16 cellular contexts compared by ENCODE assay signal in genomic region chr15:70060214-70061085, GRCh38.
"Had no signal": no experiment of that assay in that cellular context is flagged by ENCODE, and none has a peak within 500 bp of the region (broad histone marks: within the 10 kb centered on the region; RNA-seq: fewer than 3 reads in every experiment).

No MANE protein-coding gene starts in this region.

- H3K27me3 ChIP-seq: adrenal gland, gastroesophageal sphincter, tibial nerve, vagina had no signal

- H3K4me3 Mint-ChIP-seq: activated CD8-positive, alpha-beta memory T cell treated with anti-CD3 and anti-CD28 coated beads, Interleukin-2, amount 10 ng/mL, durations not matched to agents 7 days and 5 days; activated T-cell treated with anti-CD3 and anti-CD28 coated beads, Interleukin-2, amount 50 U/mL, for 4 hours; stimulated activated naive B cell treated with anti-CD40 and anti-IgM and Interleukin-4, amounts not matched to agents 10 μg/mL and 1 μg/mL and 100 μg/mL, for 72 hours had no signal

- H3K4me3 ChIP-seq: adrenal gland, gastroesophageal sphincter, skin epidermis, tibial nerve, vagina had no signal

- H3K9me3 ChIP-seq: adrenal gland, gastroesophageal sphincter, tibial nerve, vagina had no signal

- H3K27ac ChIP-seq: epithelial cell of prostate, gastroesophageal sphincter, skin epidermis, vagina had no signal

- H3K9me3 Mint-ChIP-seq: activated T-cell treated with anti-CD3 and anti-CD28 coated beads, Interleukin-2, amount 50 U/mL, for 4 hours; naive thymus-derived CD8-positive, alpha-beta T cell; stimulated activated naive B cell treated with anti-CD40 and anti-IgM and Interleukin-4, amounts not matched to agents 10 μg/mL and 1 μg/mL and 100 μg/mL, for 72 hours had no signal

- ATAC-seq: activated CD4-positive, CD25-positive, alpha-beta regulatory T cell treated with anti-CD3 and anti-CD28 coated beads, Interleukin-2, amount 50 U/mL, for 24 hours; activated CD8-positive, alpha-beta memory T cell treated with anti-CD3 and anti-CD28 coated beads, Interleukin-2, amount 10 ng/mL, durations not matched to agents 7 days and 5 days; activated T-cell treated with anti-CD3 and anti-CD28 coated beads, Interleukin-2, amount 50 U/mL, for 4 hours; gastroesophageal sphincter; naive thymus-derived CD8-positive, alpha-beta T cell; stimulated activated naive B cell treated with anti-CD40 and anti-IgM and Interleukin-4, amounts not matched to agents 10 μg/mL and 1 μg/mL and 100 μg/mL, for 72 hours had no signal

- H3K4me1 Mint-ChIP-seq: activated CD8-positive, alpha-beta memory T cell treated with anti-CD3 and anti-CD28 coated beads, Interleukin-2, amount 10 ng/mL, durations not matched to agents 7 days and 5 days; naive thymus-derived CD8-positive, alpha-beta T cell; stimulated activated naive B cell treated with anti-CD40 and anti-IgM and Interleukin-4, amounts not matched to agents 10 μg/mL and 1 μg/mL and 100 μg/mL, for 72 hours had no signal

- H3K27me3 Mint-ChIP-seq: activated CD8-positive, alpha-beta memory T cell treated with anti-CD3 and anti-CD28 coated beads, Interleukin-2, amount 10 ng/mL, durations not matched to agents 7 days and 5 days; naive thymus-derived CD8-positive, alpha-beta T cell; stimulated activated naive B cell treated with anti-CD40 and anti-IgM and Interleukin-4, amounts not matched to agents 10 μg/mL and 1 μg/mL and 100 μg/mL, for 72 hours had no signal

- H3K27ac Mint-ChIP-seq: activated CD8-positive, alpha-beta memory T cell treated with anti-CD3 and anti-CD28 coated beads, Interleukin-2, amount 10 ng/mL, durations not matched to agents 7 days and 5 days had no signal

- DNase-seq: activated CD4-positive, alpha-beta T cell treated with anti-CD3 and anti-CD28 coated beads, Interleukin-2, amount 50 U/mL, for 48 hours; activated CD8-positive, alpha-beta memory T cell treated with anti-CD3 and anti-CD28 coated beads, Interleukin-2, amount 10 ng/mL, durations not matched to agents 7 days and 5 days; activated T-cell treated with anti-CD3 and anti-CD28 coated beads, Interleukin-2, amount 50 U/mL, for 4 hours; central memory CD4-positive, alpha-beta T cell; cortex of kidney; effector CD8-positive, alpha-beta T cell; naive thymus-derived CD8-positive, alpha-beta T cell; stimulated activated naive B cell treated with anti-CD40 and anti-IgM and Interleukin-4, amounts not matched to agents 10 μg/mL and 1 μg/mL and 100 μg/mL, for 72 hours; T-helper 2 cell had no signal
